ENCODE assay signal across 22 cellular contexts in genomic region chr9:90940280-90940679, GRCh38.
"Had no signal": no experiment of that assay in that cellular context is flagged by ENCODE, and none has a peak within 500 bp of the region (broad histone marks: within the 10 kb centered on the region; RNA-seq: fewer than 3 reads in every experiment).

No MANE protein-coding gene starts in this region.

- ATAC-seq: HepG2 had no signal

- H3K4me3 ChIP-seq: SJSA1, SK-N-MC had no signal

- DNase-seq: IMR-90, Kasumi-1, KG1, MV-4-11, NCI-H1048, NCI-H1105, NCI-H1417, NCI-H1436 treated with DMSO at 0.1 percent for 48 hours, NCI-H1694, NCI-H187 treated with DMSO at 0.1 percent for 48 hours, NCI-H2029 treated with DMSO at 0.1 percent for 48 hours, NCI-H2171 treated with DMSO at 0.1 percent for 48 hours, NCI-H524, NCI-H526 treated with DMSO at 0.1 percent for 48 hours, NCI-H748 treated with DMSO at 0.1 percent for 48 hours, Right ventricle myocardium superior, RPMI8226, SIG-M5 had no signal

- FAIRE-seq: HepG2, RCC 7860 had no signal

- H3K27ac ChIP-seq: SJSA1, SK-N-MC had no signal
